In the genomic region with DNA sequence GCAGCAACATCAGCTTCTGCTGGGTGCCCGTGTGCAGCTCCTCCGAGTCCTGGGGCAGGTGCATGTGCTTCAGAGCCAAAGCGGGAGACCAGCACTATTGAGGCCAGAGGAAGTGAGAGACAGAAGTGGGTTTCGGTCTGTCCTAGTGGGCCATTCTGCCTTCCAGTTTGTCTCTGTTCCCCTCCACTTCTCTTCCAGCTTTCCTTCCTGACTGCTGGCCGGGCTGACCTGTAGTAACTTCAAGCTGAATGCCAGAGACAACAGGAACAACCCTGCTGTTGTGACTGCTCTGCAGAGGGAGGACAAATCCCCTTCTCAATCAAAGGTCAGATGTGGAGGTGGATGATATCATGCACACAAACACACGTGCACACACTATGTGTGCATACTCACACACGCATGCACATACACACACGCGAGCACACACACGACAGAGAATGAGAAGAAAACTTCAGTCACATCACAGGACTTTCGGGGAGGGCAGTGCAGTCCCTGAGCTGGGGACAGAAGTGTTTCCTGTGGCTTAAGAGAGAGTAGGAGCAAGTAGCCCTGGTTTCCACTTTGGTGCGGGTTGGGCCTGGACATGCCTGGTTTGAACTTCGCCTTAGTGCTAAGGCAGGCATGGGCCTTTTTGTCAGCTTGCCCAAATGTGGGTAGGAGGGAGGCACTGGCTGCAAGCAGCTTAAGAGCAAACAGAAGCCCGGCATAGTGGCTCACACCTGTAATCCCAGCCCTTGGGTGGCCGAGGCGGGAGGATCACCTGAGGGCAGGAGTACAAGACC, we compare ENCODE assay signal across 9 cellular contexts. TPM values are rescaled to one million over a fixed set of nuclear protein-coding genes. Genes with fewer than 3 reads are reported as not detected.
DNase-seq lines count a peak whose midpoint lies in the region; ATAC-seq lines count a peak whose summit lies in the region.
"Not testable (repeated sequence)": the region's sequence is repeated elsewhere in the genome, so short reads cannot be mapped to it uniquely, and the experiment has no call there.
"Had no signal": no experiment of that assay in that cellular context is flagged by ENCODE, and none has a peak within 500 bp of the region (broad histone marks: within the 10 kb centered on the region; RNA-seq: fewer than 3 reads in every experiment).

No MANE protein-coding gene starts in this region.

- not testable (repeated sequence) for H3K9me3 Mint-ChIP-seq in activated CD4-positive, alpha-beta memory T cell treated with anti-CD3 and anti-CD28 coated beads, Interleukin-2, amount 10 ng/mL, durations not matched to agents 7 days and 5 days

- POLR2A ChIA-PET in activated CD4-positive, alpha-beta memory T cell treated with anti-CD3 and anti-CD28 coated beads, Interleukin-2, amount 10 ng/mL, durations not matched to agents 7 days and 5 days (lab: Charles Lee), result interaction anchor here (1.1 kb wide), 1 partner anchor 10 kb away, joined by 3 read pairs; no protein-coding TSS in a partner anchor

- CTCF ChIA-PET in activated CD4-positive, alpha-beta memory T cell treated with anti-CD3 and anti-CD28 coated beads, Interleukin-2, amount 10 ng/mL, durations not matched to agents 7 days and 5 days (lab: Charles Lee), result not testable (repeated sequence)

- not testable (repeated sequence) for H3K4me3 Mint-ChIP-seq in activated CD4-positive, alpha-beta memory T cell treated with anti-CD3 and anti-CD28 coated beads, Interleukin-2, amount 10 ng/mL, durations not matched to agents 7 days and 5 days

- H3K4me1 Mint-ChIP-seq in activated CD4-positive, alpha-beta memory T cell treated with anti-CD3 and anti-CD28 coated beads, Interleukin-2, amount 10 ng/mL, durations not matched to agents 7 days and 5 days, result peaks cover 37% of the 10 kb centered on the region

- not testable (repeated sequence) for H3K27me3 Mint-ChIP-seq in activated CD4-positive, alpha-beta memory T cell treated with anti-CD3 and anti-CD28 coated beads, Interleukin-2, amount 10 ng/mL, durations not matched to agents 7 days and 5 days

- H3K36me3 Mint-ChIP-seq in activated CD4-positive, alpha-beta memory T cell treated with anti-CD3 and anti-CD28 coated beads, Interleukin-2, amount 10 ng/mL, durations not matched to agents 7 days and 5 days (ENCODE audit: low read depth), result peaks cover 55% of the 10 kb centered on the region

- not testable (repeated sequence) for DNase-seq in activated CD4-positive, alpha-beta memory T cell treated with anti-CD3 and anti-CD28 coated beads, Interleukin-2, amount 10 ng/mL, durations not matched to agents 7 days and 5 days

- peak overlapping the region; percentile 49 for H3K27ac Mint-ChIP-seq in activated CD4-positive, alpha-beta memory T cell treated with anti-CD3 and anti-CD28 coated beads, Interleukin-2, amount 10 ng/mL, durations not matched to agents 7 days and 5 days

- ATAC-seq in GM18867 (IDR thresholded peaks at IDR 0.05; ENCODE audit: unreplicated experiment) (peak; percentile 82), GM19468 (IDR thresholded peaks at IDR 0.05; ENCODE audit: extremely low read depth, unreplicated experiment) (peak; percentile 59), HG02610 (IDR thresholded peaks at IDR 0.05; ENCODE audit: unreplicated experiment) (peak; percentile 89), HG03066 (IDR thresholded peaks at IDR 0.05; ENCODE audit: low read depth, unreplicated experiment) (peak; percentile 92), HG03521 (IDR thresholded peaks at IDR 0.05; ENCODE audit: unreplicated experiment) (peak; percentile 92), esophagus mucosa (peak; percentile 76)

RNA-seq across cellular contexts. Expression of a gene that starts 11.6 kb away (rescaled TPM):
- total RNA-seq in activated CD4-positive, alpha-beta memory T cell treated with anti-CD3 and anti-CD28 coated beads, Interleukin-2, amount 10 ng/mL, durations not matched to agents 7 days and 5 days, result 10 to 100 TPM; 36.8 to 40.4 TPM
- 17.5 TPM for total RNA-seq in esophagus mucosa

RNA-seq across cellular contexts. Expression of a gene that starts 16.9 kb away (rescaled TPM):
- 1 to 10 TPM in 1 of 2 experiments, under 1 TPM in 1; 0.75 to 1.3 TPM for total RNA-seq in activated CD4-positive, alpha-beta memory T cell treated with anti-CD3 and anti-CD28 coated beads, Interleukin-2, amount 10 ng/mL, durations not matched to agents 7 days and 5 days
- not detected for total RNA-seq in esophagus mucosa
- total RNA-seq: esophagus muscularis mucosa, pulmonary artery endothelial cell had no signal
